Comparison of ENCODE assay signal across 19 cellular contexts in genomic region chr9:134168731-134169130, GRCh38. TPM values are rescaled to one million over a fixed set of nuclear protein-coding genes. Genes with fewer than 3 reads are reported as not detected.
A peak's percentile ranks its signal among the peaks of the same experiment; 100 is the strongest.
DNase-seq lines count a peak whose midpoint lies in the region; ATAC-seq, FAIRE-seq and TF ChIP-seq lines count a peak whose summit lies in the region.
"Had no signal": no experiment of that assay in that cellular context is flagged by ENCODE, and none has a peak within 500 bp of the region (broad histone marks: within the 10 kb centered on the region; RNA-seq: fewer than 3 reads in every experiment).

No MANE protein-coding gene starts in this region.

- H3K4me1 ChIP-seq in BE2C = no peaks in the 10 kb centered on the region; the same call in 1 of the 2 replicates
- peaks cover 5% of the 10 kb centered on the region; the same call in 1 of the 2 replicates for H3K4me1 ChIP-seq in GM23338 (ENCODE audit: insufficient read depth)
- peaks cover 11% of the 10 kb centered on the region for H3K4me1 ChIP-seq in testis
- peaks cover 0 to 10% of the 10 kb centered on the region in 2 donors for H3K4me1 ChIP-seq in kidney (ENCODE audit: control insufficient read depth in 1 of 2, insufficient read depth in 1 of 2, low read depth in 1 of 2, low read length in 2 of 2)

- no peak for ATAC-seq in GM23338
- ATAC-seq in GM21515 (IDR thresholded peaks at IDR 0.05; ENCODE audit: unreplicated experiment) = no peak

- no peaks in the 10 kb centered on the region for H4K20me1 ChIP-seq in GM23338 (replicated peaks; ENCODE audit: insufficient read depth)

- no peak overlapping the region for H3K4me3 ChIP-seq in BE2C (ENCODE audit: low read depth, low read length)
- no peak overlapping the region for H3K4me3 ChIP-seq in GM23338
- no peak overlapping the region for H3K4me3 ChIP-seq in testis
- H3K4me3 ChIP-seq in kidney (ENCODE audit: low read length in 2 of 2) = no peak overlapping the region
- H3K4me3 ChIP-seq: MG63, tibial artery had no signal

- 95 to 96% methylated on average over 5 of the region's 5 CpGs for WGBS in testis, 2 donors

- TF ChIP-seq POLR2A in testis (IDR thresholded peaks at IDR 0.05) = no peak

- H3K36me3 ChIP-seq in BE2C (no peaks in the 10 kb centered on the region), GM23338 (ENCODE audit: insufficient read depth) (no peaks in the 10 kb centered on the region), testis (ENCODE audit: low read depth, missing control alignments) (no peaks in the 10 kb centered on the region), kidney (ENCODE audit: control insufficient read depth in 1 of 2, insufficient read depth in 2 of 2, low read length in 2 of 2) (no peaks in the 10 kb centered on the region)
- H3K36me3 ChIP-seq: MG63, tibial artery had no signal

- no peak for FAIRE-seq in kidney (lab: Jason Lieb, UNC)
- FAIRE-seq: endothelial cell of umbilical vein, TTC549 had no signal

- H3K27ac Mint-ChIP-seq in GM23338 = no peak overlapping the region
- no peak overlapping the region for H3K27ac Mint-ChIP-seq in glutamatergic neuron (ENCODE audit: unreplicated experiment)

- no peak overlapping the region for H3K9ac ChIP-seq in kidney (ENCODE audit: low read length in 2 of 2)

- intact Hi-C loops in testis (cut with DNase I; ENCODE audit: low total_unique reads) (no loop called here), kidney (cut with DNase I) (no loop called here)

- no peak overlapping the region for H2AFZ ChIP-seq in GM23338

- H3K9me3 Mint-ChIP-seq in GM23338 (peaks cover 25% of the 10 kb centered on the region; the same call in 2 of the 3 replicates), glutamatergic neuron (ENCODE audit: unreplicated experiment) (peaks cover 1% of the 10 kb centered on the region)

- H3K4me3 Mint-ChIP-seq in GM23338 (no peak overlapping the region), glutamatergic neuron (ENCODE audit: unreplicated experiment) (no peak overlapping the region)

- H3K36me3 Mint-ChIP-seq in GM23338 (ENCODE audit: low read depth) = peaks cover 21% of the 10 kb centered on the region
- H3K36me3 Mint-ChIP-seq in glutamatergic neuron (ENCODE audit: unreplicated experiment) = no peaks in the 10 kb centered on the region

- H3K4me1 Mint-ChIP-seq in GM23338 (no peaks in the 10 kb centered on the region), glutamatergic neuron (ENCODE audit: low read depth, unreplicated experiment) (peaks cover 3% of the 10 kb centered on the region)

- 0 out of 2 replicates have a peak, but pooled peaks cover 1% of the 10 kb centered on the region for H3F3A ChIP-seq in GM23338 (replicated peaks; ENCODE audit: low read depth)

- no peaks in the 10 kb centered on the region for H3K9me2 ChIP-seq in GM23338 (ENCODE audit: insufficient read depth)

- no peaks in the 10 kb centered on the region for H3K79me2 ChIP-seq in GM23338 (replicated peaks; ENCODE audit: insufficient read depth)

- H3K9me3 ChIP-seq in BE2C = no peaks in the 10 kb centered on the region
- H3K9me3 ChIP-seq in testis = no peaks in the 10 kb centered on the region
- no peaks in the 10 kb centered on the region for H3K9me3 ChIP-seq in kidney (ENCODE audit: control insufficient read depth in 1 of 2, low read length in 2 of 2)
- H3K9me3 ChIP-seq: MG63, tibial artery had no signal

- no peak overlapping the region for H3K4me2 ChIP-seq in GM23338

- H3K27me3 Mint-ChIP-seq in GM23338 (ENCODE audit: insufficient read depth, low read depth, poor library complexity) (peaks cover 5% of the 10 kb centered on the region), glutamatergic neuron (ENCODE audit: unreplicated experiment) (peaks cover 6% of the 10 kb centered on the region)

- TF ChIP-seq CTCF in BE2C (IDR thresholded peaks at IDR 0.05; ENCODE audit: low read depth, low read length) (peak; percentile 41), GM23338 (conservative IDR thresholded peaks at IDR 0.05; ENCODE audit: low read depth in 2 of 2) (peak; percentile 45), glutamatergic neuron (IDR thresholded peaks at IDR 0.05; ENCODE audit: partially characterized antibody, unreplicated experiment) (peak; percentile 18), testis (IDR thresholded peaks at IDR 0.05) (no peak), kidney (IDR thresholded peaks at IDR 0.05; ENCODE audit: borderline replicate concordance, extremely low read depth, insufficient read depth) (no peak)

- H3K27ac ChIP-seq in GM23338 (ENCODE audit: low read depth) = no peak overlapping the region
- no peak overlapping the region for H3K27ac ChIP-seq in testis
- H3K27ac ChIP-seq in kidney (ENCODE audit: low read depth in 2 of 2, low read length in 2 of 2) = no peak overlapping the region
- H3K27ac ChIP-seq: tibial artery had no signal

- DNase-seq in BE2C = no peak
- peak; percentile 51 for DNase-seq in GM23338 (ENCODE audit: low spot score)
- peak; percentile 54 for DNase-seq in RKO (ENCODE audit: low spot score)
- no peak for DNase-seq in glutamatergic neuron
- DNase-seq in testis = no peak
- DNase-seq in kidney = no peak
- no peak for DNase-seq in stimulated activated CD8-positive, alpha-beta memory T cell treated with anti-CD3 and anti-CD28 coated beads, Interleukin-4, amount 100 ng/mL, for 48 hours
- DNase-seq: activated naive CD4-positive, alpha-beta T cell; C1 segment of cervical spinal cord; DMS53; kidney glomerular epithelial cell; MG63; NCI-H2107; NK-92 treated with Interleukin-12 subunit alpha and Interleukin-12 subunit beta, amount 100 ng/mL, for 24 hours; tibial artery had no signal

- H3K27me3 ChIP-seq in BE2C (no peaks in the 10 kb centered on the region), GM23338 (ENCODE audit: insufficient read depth) (no peaks in the 10 kb centered on the region), testis (no peaks in the 10 kb centered on the region)
- H3K27me3 ChIP-seq: MG63 had no signal

TF ChIP-seq in GM23338, 12 proteins besides CTCF, POLR2A, EP300 and RAD21 (continues in another document):
- TF ChIP-seq JUNB (IDR thresholded peaks at IDR 0.05; ENCODE audit: unreplicated experiment) = no peak
- TF ChIP-seq CREB1 (CRISPR knock-in tag; IDR thresholded peaks at IDR 0.05; ENCODE audit: low read depth) = no peak
- TF ChIP-seq, protein P1, sequence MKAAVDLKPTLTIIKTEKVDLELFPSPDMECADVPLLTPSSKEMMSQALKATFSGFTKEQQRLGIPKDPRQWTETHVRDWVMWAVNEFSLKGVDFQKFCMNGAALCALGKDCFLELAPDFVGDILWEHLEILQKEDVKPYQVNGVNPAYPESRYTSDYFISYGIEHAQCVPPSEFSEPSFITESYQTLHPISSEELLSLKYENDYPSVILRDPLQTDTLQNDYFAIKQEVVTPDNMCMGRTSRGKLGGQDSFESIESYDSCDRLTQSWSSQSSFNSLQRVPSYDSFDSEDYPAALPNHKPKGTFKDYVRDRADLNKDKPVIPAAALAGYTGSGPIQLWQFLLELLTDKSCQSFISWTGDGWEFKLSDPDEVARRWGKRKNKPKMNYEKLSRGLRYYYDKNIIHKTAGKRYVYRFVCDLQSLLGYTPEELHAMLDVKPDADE (IDR thresholded peaks at IDR 0.05) = no peak

RNA-seq across cellular contexts. Expression of gene RNU6ATAC, which starts 4.4 kb away (rescaled TPM):
- polyA plus RNA-seq in BE2C (2012; ENCODE audit: insufficient read depth, insufficient read length, low read depth) = 32.9 TPM
- total RNA-seq in GM23338 (2014; rRNA removed; shearing (Covaris generic)) = not detected in 2 replicates
- polyA plus RNA-seq in GM23338 (2016; fragmentation: Nextera tagmentation; extraction: Ambion mirVana) = not detected in 2 replicates
- 121 TPM for total RNA-seq in glutamatergic neuron (ENCODE audit: unreplicated experiment)
- not detected for total RNA-seq in testis
- polyA plus RNA-seq in testis (ENCODE audit: insufficient read depth, low read depth, low replicate concordance) = not detected
- total RNA-seq in kidney = 232 TPM
- not detected for polyA plus RNA-seq in kidney (ENCODE audit: insufficient read depth, low read depth, low replicate concordance)
- total RNA-seq: SK-MEL-5 had no signal
- polyA plus RNA-seq: endothelial cell of umbilical vein had no signal

RNA-seq across cellular contexts. Expression of gene WDR5, which starts 32.8 kb away (rescaled TPM):
- polyA plus RNA-seq in BE2C (2012; ENCODE audit: insufficient read depth, insufficient read length, low read depth) = 48.0 TPM
- 47.7 and 56.6 TPM in 2 replicates for total RNA-seq in GM23338 (2014; rRNA removed; shearing (Covaris generic))
- 37.0 and 38.1 TPM in 2 replicates for polyA plus RNA-seq in GM23338 (2016; fragmentation: Nextera tagmentation; extraction: Ambion mirVana)
- 45.9 TPM for total RNA-seq in glutamatergic neuron (ENCODE audit: unreplicated experiment)
- 10 to 100 TPM; 52.4 to 54.9 TPM for total RNA-seq in testis
- 91.4 TPM for polyA plus RNA-seq in testis (ENCODE audit: insufficient read depth, low read depth, low replicate concordance)
- total RNA-seq in kidney = 25.4 TPM
- 18.8 TPM for polyA plus RNA-seq in kidney (ENCODE audit: insufficient read depth, low read depth, low replicate concordance)

Comparison
In these comparisons a context has a peak if more than half of its experiments do, and no peak if none do; other contexts are left out.
1. DNase-seq: peak in GM23338 (single experiment) and RKO (single experiment); none in BE2C (single experiment), glutamatergic neuron (single experiment), testis (single experiment), kidney (single experiment) and stimulated activated CD8-positive, alpha-beta memory T cell treated with anti-CD3 and anti-CD28 coated beads, Interleukin-4, amount 100 ng/mL, for 48 hours (single experiment).
2. CTCF ChIP-seq: peak in BE2C (single experiment), GM23338 (2 of 2) and glutamatergic neuron (single experiment); none in testis (0 of 3) and kidney (single experiment).
3. RNA of gene RNU6ATAC, which starts 4.4 kb away (total RNA-seq): 232 TPM in kidney (single experiment) and 121 TPM in glutamatergic neuron (single experiment); not detected in GM23338 and not detected in testis; every median in the first group is over 100 times any median in the second.